In genomic region chr15:40555876-40556275, GRCh38 we compare ENCODE assay signal across 15 cellular contexts. TPM values are rescaled to one million over a fixed set of nuclear protein-coding genes. Genes with fewer than 3 reads are reported as not detected.
A peak's percentile ranks its signal among the peaks of the same experiment; 100 is the strongest.
DNase-seq lines count a peak whose midpoint lies in the region; ATAC-seq, FAIRE-seq and TF ChIP-seq lines count a peak whose summit lies in the region.
"Had no signal": no experiment of that assay in that cellular context is flagged by ENCODE, and none has a peak within 500 bp of the region (broad histone marks: within the 10 kb centered on the region; RNA-seq: fewer than 3 reads in every experiment).

No MANE protein-coding gene starts in this region.

- H3F3A ChIP-seq in MM.1S (ENCODE audit: insufficient read depth, low read length) = peaks cover 46% of the 10 kb centered on the region
- no peaks in the 10 kb centered on the region for H3F3A ChIP-seq in SK-N-SH (replicated peaks; ENCODE audit: insufficient read depth)

- no peak for DNase-seq in GM19239 (ENCODE audit: insufficient read length, low spot score)
- peak; percentile 2 for DNase-seq in MM.1S
- no peak for DNase-seq in endothelial cell (ENCODE audit: low spot score)
- DNase-seq in dorsolateral prefrontal cortex = no peak
- no peak for DNase-seq in SK-N-SH
- no peak for DNase-seq in activated naive CD4-positive, alpha-beta T cell treated with anti-CD3 and anti-CD28 coated beads, Interleukin-2, amount 50 U/mL, for 16 hours
- DNase-seq: BE2C; CD4-positive, alpha-beta memory T cell; COR-L47; DND-41; GDM1; H7 had no signal

- no peak for TF ChIP-seq EP300 in SK-N-SH (IDR thresholded peaks at IDR 0.05; ENCODE audit: borderline replicate concordance in 1 of 2, low read depth in 1 of 2, low read length in 1 of 2)

- peaks cover 35% of the 10 kb centered on the region for H3K36me3 Mint-ChIP-seq in endothelial cell (ENCODE audit: low read depth, unreplicated experiment)

- H3K4me3 ChIP-seq in MM.1S (ENCODE audit: low read length) = no peak overlapping the region
- H3K4me3 ChIP-seq in dorsolateral prefrontal cortex = no peak overlapping the region
- H3K4me3 ChIP-seq in SK-N-SH (ENCODE audit: low read depth in 2 of 2, low read length in 1 of 2) = no peak overlapping the region

- no peaks in the 10 kb centered on the region for H3K9me2 ChIP-seq in MM.1S (replicated peaks; ENCODE audit: insufficient read depth, low read length)
- no peaks in the 10 kb centered on the region for H3K9me2 ChIP-seq in SK-N-SH

- TF ChIP-seq CTCF in MM.1S (IDR thresholded peaks at IDR 0.05; ENCODE audit: low read length) (no peak), endothelial cell (IDR thresholded peaks at IDR 0.05; ENCODE audit: unreplicated experiment) (no peak), dorsolateral prefrontal cortex (IDR thresholded peaks at IDR 0.05 in 54 of 56, conservative IDR thresholded peaks at IDR 0.05 in 2 of 56; ENCODE audit: low read depth in 1 of 56, partially characterized antibody in 56 of 56) (no peak), SK-N-SH (IDR thresholded peaks at IDR 0.05) (no peak)

- H3K4me2 ChIP-seq in MM.1S (ENCODE audit: low read depth, low read length) (peak overlapping the region; percentile 3; the same call in 1 of the 2 replicates), SK-N-SH (no peak overlapping the region)

- peaks cover 66% of the 10 kb centered on the region for H3K79me2 ChIP-seq in MM.1S (ENCODE audit: low read length)
- peaks cover 17% of the 10 kb centered on the region for H3K79me2 ChIP-seq in SK-N-SH (ENCODE audit: insufficient read depth)

- H3K9me3 Mint-ChIP-seq in endothelial cell (ENCODE audit: unreplicated experiment) = no peaks in the 10 kb centered on the region
- H3K9me3 Mint-ChIP-seq: CD4-positive, alpha-beta memory T cell had no signal

- H3K4me1 ChIP-seq in MM.1S (ENCODE audit: low read length) = peaks cover 58% of the 10 kb centered on the region
- H3K4me1 ChIP-seq in SK-N-SH (ENCODE audit: control insufficient read depth in 1 of 2, insufficient read depth in 2 of 2, low read depth in 1 of 2, low read length in 1 of 2) = no peaks in the 10 kb centered on the region; a peak in 1 of 4 replicates
- H3K4me1 ChIP-seq: BE2C had no signal

- no peaks in the 10 kb centered on the region for H3K9me3 ChIP-seq in MM.1S (replicated peaks; ENCODE audit: insufficient read depth, low read length)
- no peaks in the 10 kb centered on the region for H3K9me3 ChIP-seq in SK-N-SH
- H3K9me3 ChIP-seq: BE2C had no signal

- no peaks in the 10 kb centered on the region for H4K20me1 ChIP-seq in MM.1S (ENCODE audit: insufficient read depth, low read length)
- H4K20me1 ChIP-seq in SK-N-SH (ENCODE audit: insufficient read depth) = no peaks in the 10 kb centered on the region

- 95% methylated on average over 2 of the region's 2 CpGs for WGBS in SK-N-SH (ENCODE audit: low lambda C conversion rate)

- ATAC-seq in HG03571 (IDR thresholded peaks at IDR 0.05; ENCODE audit: unreplicated experiment) = no peak

- peak overlapping the region; percentile 1 for H3K4me3 Mint-ChIP-seq in endothelial cell (ENCODE audit: unreplicated experiment)
- H3K4me3 Mint-ChIP-seq: CD4-positive, alpha-beta memory T cell had no signal

- CTCF ChIA-PET in SK-N-SH (lab: Yijun Ruan, JAX) = interaction anchor here (1.3 kb wide), 1 partner anchor 34 kb away, joined by 4 read pairs; no protein-coding TSS in a partner anchor

- FAIRE-seq in GM19239 (lab: Jason Lieb, UNC) = peak; percentile 4
- FAIRE-seq: A204.1 had no signal

- no peaks in the 10 kb centered on the region for H3K27me3 Mint-ChIP-seq in endothelial cell (ENCODE audit: unreplicated experiment)
- H3K27me3 Mint-ChIP-seq: CD4-positive, alpha-beta memory T cell had no signal

- peaks cover 35% of the 10 kb centered on the region for H3K4me1 Mint-ChIP-seq in endothelial cell (ENCODE audit: unreplicated experiment)

- no peak for TF ChIP-seq RAD21 in SK-N-SH (IDR thresholded peaks at IDR 0.05; ENCODE audit: low read length)

- no peak overlapping the region for H3K9ac ChIP-seq in MM.1S (ENCODE audit: low read length)
- no peak overlapping the region for H3K9ac ChIP-seq in SK-N-SH

- peaks cover 3% of the 10 kb centered on the region; the same call in 1 of the 2 replicates for H3K36me3 ChIP-seq in MM.1S (replicated peaks; ENCODE audit: insufficient read depth, low read length)
- peaks cover 4 to 37% of the 10 kb centered on the region in 2 experiments for H3K36me3 ChIP-seq in SK-N-SH (replicated peaks in 1 of 2; ENCODE audit: control insufficient read depth in 1 of 2, insufficient read depth in 2 of 2, low read length in 1 of 2)

- peak overlapping the region; percentile 30 for H3K27ac Mint-ChIP-seq in endothelial cell (ENCODE audit: unreplicated experiment)

- POLR2A ChIA-PET in SK-N-SH (lab: Yijun Ruan, JAX) = no interaction called here

- H3K27ac ChIP-seq in MM.1S (ENCODE audit: low read length) = no peak overlapping the region
- H3K27ac ChIP-seq in dorsolateral prefrontal cortex = no peak overlapping the region
- no peak overlapping the region for H3K27ac ChIP-seq in SK-N-SH (ENCODE audit: low read depth in 2 of 2, low read length in 1 of 2)
- H3K27ac ChIP-seq: C4-2B had no signal

- intact Hi-C loops in dorsolateral prefrontal cortex (cut with DNase I) = no loop called here

- H3K27me3 ChIP-seq in MM.1S (replicated peaks; ENCODE audit: insufficient read depth, low read length) (no peaks in the 10 kb centered on the region), dorsolateral prefrontal cortex (no peaks in the 10 kb centered on the region), SK-N-SH (ENCODE audit: insufficient read depth) (no peaks in the 10 kb centered on the region)
- H3K27me3 ChIP-seq: BE2C had no signal

- H2AFZ ChIP-seq in MM.1S (ENCODE audit: low read length) (no peak overlapping the region), SK-N-SH (ENCODE audit: low read depth) (no peak overlapping the region)

TF ChIP-seq in SK-N-SH, 30 proteins besides CTCF, POLR2A, EP300 and RAD21:
- TF ChIP-seq SMC3 (IDR thresholded peaks at IDR 0.05; ENCODE audit: low read depth, low read length) (no peak), GABPA (IDR thresholded peaks at IDR 0.05; ENCODE audit: low read depth) (no peak), TEAD4 (IDR thresholded peaks at IDR 0.05; ENCODE audit: borderline replicate concordance, insufficient read depth) (no peak), NFIC (IDR thresholded peaks at IDR 0.05; ENCODE audit: borderline replicate concordance) (no peak), CHD2 (IDR thresholded peaks at IDR 0.05; ENCODE audit: low read length, partially characterized antibody) (no peak), NRF1 (IDR thresholded peaks at IDR 0.05; ENCODE audit: low read depth, low read length) (no peak), REST (IDR thresholded peaks at IDR 0.05; ENCODE audit: low read depth, low read length) (no peak)
TF ChIP-seq in SK-N-SH: peak in this region for 0.

RNA-seq across cellular contexts. Expression of gene CCDC32, which starts 9.0 kb away (rescaled TPM):
- 40.4 TPM for total RNA-seq in endothelial cell (ENCODE audit: unreplicated experiment)
- total RNA-seq in dorsolateral prefrontal cortex = 10 to 100 TPM; 15.7 to 49.5 (median 30.0) TPM
- polyA plus RNA-seq in SK-N-SH (2012; rRNA removed) = 7.4 and 8.2 TPM in 2 replicates
- 12.1 and 13.6 TPM in 2 replicates for polyA plus RNA-seq in SK-N-SH (2012; cell fraction: cytosol; rRNA removed)
- polyA plus RNA-seq in SK-N-SH (2012; cell fraction: nucleus; rRNA removed) = 9.7 and 16.9 TPM in 2 replicates

RNA-seq across cellular contexts. Expression of gene RPUSD2, which starts 13.2 kb away (rescaled TPM):
- total RNA-seq in endothelial cell (ENCODE audit: unreplicated experiment) = 11.5 TPM
- total RNA-seq in dorsolateral prefrontal cortex = 10 to 100 TPM in 59 of 120 experiments, 1 to 10 TPM in 61; 5.5 to 15.5 (median 10.0) TPM
- polyA plus RNA-seq in SK-N-SH (2012; rRNA removed) = 10.3 and 10.8 TPM in 2 replicates
- 7.0 and 9.1 TPM in 2 replicates for polyA plus RNA-seq in SK-N-SH (2012; cell fraction: cytosol; rRNA removed)
- polyA plus RNA-seq in SK-N-SH (2012; cell fraction: nucleus; rRNA removed) = 8.9 and 13.0 TPM in 2 replicates

RNA-seq across cellular contexts. Expression of gene KNL1, which starts 38.2 kb away (rescaled TPM):
- total RNA-seq in endothelial cell (ENCODE audit: unreplicated experiment) = 9.5 TPM
- 1 to 10 TPM in 13 of 120 experiments, under 1 TPM in 95, not detected in 12; 0.04 to 2.4 (median 0.44) TPM for total RNA-seq in dorsolateral prefrontal cortex
- 1.6 and 2.0 TPM in 2 replicates for polyA plus RNA-seq in SK-N-SH (2012; rRNA removed)
- polyA plus RNA-seq in SK-N-SH (2012; cell fraction: cytosol; rRNA removed) = 2.3 and 2.6 TPM in 2 replicates
- polyA plus RNA-seq in SK-N-SH (2012; cell fraction: nucleus; rRNA removed) = 1.2 and 3.0 TPM in 2 replicates
